ENCODE assay signal across 36 cellular contexts in the genomic region with DNA sequence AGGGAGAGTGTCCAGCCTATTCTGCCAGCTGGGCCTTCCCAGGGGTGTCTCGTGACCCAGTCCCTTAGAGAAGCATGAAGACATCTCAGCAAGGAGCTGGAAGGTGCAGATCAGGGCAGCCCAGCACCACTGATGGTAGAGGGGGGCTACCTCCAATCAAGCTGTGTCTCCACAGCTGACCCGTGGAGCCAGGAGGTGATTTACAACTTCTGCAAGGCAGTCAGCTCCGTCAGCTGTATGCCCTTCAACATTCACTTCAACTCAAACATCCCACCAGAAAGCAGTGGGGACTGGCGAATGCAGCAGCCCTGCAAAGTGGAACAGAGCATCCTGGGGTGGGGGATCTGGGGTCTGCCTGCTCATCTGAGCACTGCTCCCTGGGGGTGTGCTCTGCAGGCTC. TPM values are rescaled to one million over a fixed set of nuclear protein-coding genes. Genes with fewer than 3 reads are reported as not detected.
"Had no signal": no experiment of that assay in that cellular context is flagged by ENCODE, and none has a peak within 500 bp of the region (broad histone marks: within the 10 kb centered on the region; RNA-seq: fewer than 3 reads in every experiment).

No MANE protein-coding gene starts in this region.

- H3K27me3 Mint-ChIP-seq: activated B cell treated with CpG ODN at 0.5 μM for 24 hours; activated CD4-positive, alpha-beta memory T cell treated with anti-CD3 and anti-CD28 coated beads for 36 hours; activated CD4-positive, alpha-beta T cell treated with anti-CD3 and anti-CD28 coated beads, Interleukin-2, amount 10 ng/mL, durations not matched to agents 24 days and 14 days; activated CD8-positive, alpha-beta T cell treated with anti-CD3 and anti-CD28 coated beads for 36 hours; activated naive CD4-positive, alpha-beta T cell treated with anti-CD3 and anti-CD28 coated beads, Interleukin-2, amount 10 ng/mL, durations not matched to agents 7 days and 5 days; activated naive CD4-positive, alpha-beta T cell treated with anti-CD3 and anti-CD28 coated beads, Interleukin-2, amount 50 U/mL, for 24 hours; activated naive CD8-positive, alpha-beta T cell; activated naive CD8-positive, alpha-beta T cell treated with anti-CD3 and anti-CD28 coated beads, Interleukin-2, amount 50 U/mL, for 24 hours; activated T-cell treated with anti-CD3 and anti-CD28 coated beads, Interleukin-2, amount 50 U/mL, for 24 hours; central memory CD8-positive, alpha-beta T cell had no signal

- H3K27me3 ChIP-seq: ascending aorta, cardiac muscle cell had no signal

- H3K36me3 ChIP-seq: ascending aorta, cardiac muscle cell had no signal

- H3K9me3 ChIP-seq: ascending aorta had no signal

- H3K4me1 Mint-ChIP-seq: activated B cell treated with CpG ODN at 0.5 μM for 24 hours; activated CD4-positive, alpha-beta T cell treated with anti-CD3 and anti-CD28 coated beads, Interleukin-2, amount 10 ng/mL, durations not matched to agents 24 days and 14 days; activated naive CD4-positive, alpha-beta T cell treated with anti-CD3 and anti-CD28 coated beads, Interleukin-2, amount 10 ng/mL, durations not matched to agents 7 days and 5 days; activated naive CD4-positive, alpha-beta T cell treated with anti-CD3 and anti-CD28 coated beads, Interleukin-2, amount 50 U/mL, for 24 hours; activated naive CD8-positive, alpha-beta T cell treated with anti-CD3 and anti-CD28 coated beads, Interleukin-2, amount 10 ng/mL, durations not matched to agents 7 days and 5 days; activated naive CD8-positive, alpha-beta T cell treated with anti-CD3 and anti-CD28 coated beads, Interleukin-2, amount 50 U/mL, for 24 hours; brain; central memory CD8-positive, alpha-beta T cell had no signal

- H3K4me3 ChIP-seq: ascending aorta, cardiac muscle cell had no signal

- H3K27ac ChIP-seq: ascending aorta, cardiac muscle cell, VCaP had no signal

- DNase-seq: activated B cell treated with CpG ODN at 0.5 μM for 24 hours; activated CD4-positive, alpha-beta memory T cell treated with anti-CD3 and anti-CD28 coated beads for 36 hours; activated CD4-positive, alpha-beta T cell treated with anti-CD3 and anti-CD28 coated beads for 4 hours; activated CD4-positive, alpha-beta T cell treated with anti-CD3 and anti-CD28 coated beads, Interleukin-2, amount 10 ng/mL, durations not matched to agents 24 days and 14 days; activated CD4-positive, alpha-beta T cell treated with anti-CD3 and anti-CD28 coated beads, Interleukin-2, amount 50 U/mL, for 1 hour; activated CD4-positive, alpha-beta T cell treated with anti-CD3 and anti-CD28 coated beads, Interleukin-2, amount 50 U/mL, for 4 hours; activated CD4-positive, CD25-positive, alpha-beta regulatory T cell treated with anti-CD3 and anti-CD28 coated beads, Interleukin-2, amount 50 U/mL, for 72 hours; activated CD8-positive, alpha-beta memory T cell treated with anti-CD3 and anti-CD28 coated beads, Interleukin-2, amount 50 U/mL, for 48 hours; activated CD8-positive, alpha-beta T cell treated with anti-CD3 and anti-CD28 coated beads for 36 hours; activated effector memory CD4-positive, alpha-beta T cell treated with Interleukin-2 at 50 U/mL for 16 hours; activated gamma-delta T cell; activated naive CD4-positive, alpha-beta T cell treated with anti-CD3 and anti-CD28 coated beads, Interleukin-2, amount 10 ng/mL, durations not matched to agents 7 days and 5 days; activated naive CD4-positive, alpha-beta T cell treated with Interleukin-2 at 50 U/mL for 16 hours; activated naive CD8-positive, alpha-beta T cell treated with anti-CD3 and anti-CD28 coated beads, Interleukin-2, amount 10 ng/mL, durations not matched to agents 7 days and 5 days; activated naive CD8-positive, alpha-beta T cell treated with anti-CD3 and anti-CD28 coated beads, Interleukin-2, amount 50 U/mL, for 24 hours; activated T-cell treated with anti-CD3 and anti-CD28 coated beads, Interleukin-2, amount 50 U/mL, for 24 hours; activated T-cell treated with anti-CD3 and anti-CD28 coated beads, Interleukin-2, amount 50 U/mL, for 48 hours; amygdala; anterior cingulate cortex; caudate nucleus; T-helper 1 cell; T-helper 2 cell; T-helper 9 cell had no signal

- H3K27ac Mint-ChIP-seq: activated B cell treated with CpG ODN at 0.5 μM for 24 hours; activated CD4-positive, alpha-beta memory T cell treated with anti-CD3 and anti-CD28 coated beads for 36 hours; activated CD4-positive, alpha-beta T cell treated with anti-CD3 and anti-CD28 coated beads, Interleukin-2, amount 10 ng/mL, durations not matched to agents 24 days and 14 days; activated CD8-positive, alpha-beta T cell treated with anti-CD3 and anti-CD28 coated beads for 36 hours; activated naive CD4-positive, alpha-beta T cell treated with anti-CD3 and anti-CD28 coated beads, Interleukin-2, amount 10 ng/mL, durations not matched to agents 7 days and 5 days; activated naive CD4-positive, alpha-beta T cell treated with anti-CD3 and anti-CD28 coated beads, Interleukin-2, amount 50 U/mL, for 24 hours; activated naive CD8-positive, alpha-beta T cell; activated naive CD8-positive, alpha-beta T cell treated with anti-CD3 and anti-CD28 coated beads, Interleukin-2, amount 10 ng/mL, durations not matched to agents 7 days and 5 days; activated naive CD8-positive, alpha-beta T cell treated with anti-CD3 and anti-CD28 coated beads, Interleukin-2, amount 50 U/mL, for 24 hours; activated T-cell treated with anti-CD3 and anti-CD28 coated beads, Interleukin-2, amount 50 U/mL, for 24 hours; activated T-helper 2 cell treated with anti-CD3 and anti-CD28 coated beads, Interferon-gamma antibody, Interleukin-2, Interleukin-4, amounts not matched to agents 10 μg/mL and 5 μg/mL and 100 μg/mL, durations not matched to agents 14 hours and 24 hours and 36 hours; brain; T-helper 1 cell treated with Interleukin-12 subunit alpha and Interleukin-12 subunit beta and Interleukin-4 antibody, amounts not matched to agents 30 μg/mL and 1 μg/mL, for 36 hours; T-helper 2 cell treated with Interferon-gamma antibody and Interleukin-4, amounts not matched to agents 5 μg/mL and 100 μg/mL, for 36 hours had no signal

- H3K9me3 Mint-ChIP-seq: activated CD4-positive, alpha-beta T cell treated with anti-CD3 and anti-CD28 coated beads, Interleukin-2, amount 10 ng/mL, durations not matched to agents 24 days and 14 days; activated CD8-positive, alpha-beta T cell treated with anti-CD3 and anti-CD28 coated beads for 36 hours; activated naive CD4-positive, alpha-beta T cell treated with anti-CD3 and anti-CD28 coated beads, Interleukin-2, amount 10 ng/mL, durations not matched to agents 7 days and 5 days; activated naive CD4-positive, alpha-beta T cell treated with anti-CD3 and anti-CD28 coated beads, Interleukin-2, amount 50 U/mL, for 24 hours; activated naive CD8-positive, alpha-beta T cell treated with anti-CD3 and anti-CD28 coated beads, Interleukin-2, amount 10 ng/mL, durations not matched to agents 7 days and 5 days; activated naive CD8-positive, alpha-beta T cell treated with anti-CD3 and anti-CD28 coated beads, Interleukin-2, amount 50 U/mL, for 24 hours; activated T-cell treated with anti-CD3 and anti-CD28 coated beads, Interleukin-2, amount 50 U/mL, for 24 hours; activated T-helper 2 cell treated with anti-CD3 and anti-CD28 coated beads, Interferon-gamma antibody, Interleukin-2, Interleukin-4, amounts not matched to agents 10 μg/mL and 5 μg/mL and 100 μg/mL, durations not matched to agents 14 hours and 24 hours and 36 hours; brain; central memory CD8-positive, alpha-beta T cell; T-helper 1 cell treated with Interleukin-12 subunit alpha and Interleukin-12 subunit beta and Interleukin-4 antibody, amounts not matched to agents 30 μg/mL and 1 μg/mL, for 36 hours; T-helper 2 cell treated with Interferon-gamma antibody and Interleukin-4, amounts not matched to agents 5 μg/mL and 100 μg/mL, for 36 hours had no signal

- ATAC-seq: activated CD8-positive, alpha-beta T cell treated with anti-CD3 and anti-CD28 coated beads for 36 hours; activated naive CD8-positive, alpha-beta T cell treated with anti-CD3 and anti-CD28 coated beads, Interleukin-2, amount 50 U/mL, for 24 hours had no signal

- H3K36me3 Mint-ChIP-seq: activated CD4-positive, alpha-beta memory T cell treated with anti-CD3 and anti-CD28 coated beads for 36 hours; activated naive CD4-positive, alpha-beta T cell treated with anti-CD3 and anti-CD28 coated beads, Interleukin-2, amount 10 ng/mL, durations not matched to agents 7 days and 5 days; activated naive CD4-positive, alpha-beta T cell treated with anti-CD3 and anti-CD28 coated beads, Interleukin-2, amount 50 U/mL, for 24 hours; activated naive CD8-positive, alpha-beta T cell; activated naive CD8-positive, alpha-beta T cell treated with anti-CD3 and anti-CD28 coated beads, Interleukin-2, amount 10 ng/mL, durations not matched to agents 7 days and 5 days; brain had no signal

- H3K4me3 Mint-ChIP-seq: activated B cell treated with CpG ODN at 0.5 μM for 24 hours; activated CD4-positive, alpha-beta memory T cell treated with anti-CD3 and anti-CD28 coated beads for 36 hours; activated CD4-positive, alpha-beta T cell treated with anti-CD3 and anti-CD28 coated beads, Interleukin-2, amount 10 ng/mL, durations not matched to agents 24 days and 14 days; activated CD8-positive, alpha-beta T cell treated with anti-CD3 and anti-CD28 coated beads for 36 hours; activated naive CD4-positive, alpha-beta T cell treated with anti-CD3 and anti-CD28 coated beads, Interleukin-2, amount 10 ng/mL, durations not matched to agents 7 days and 5 days; activated naive CD4-positive, alpha-beta T cell treated with anti-CD3 and anti-CD28 coated beads, Interleukin-2, amount 50 U/mL, for 24 hours; activated naive CD8-positive, alpha-beta T cell; activated naive CD8-positive, alpha-beta T cell treated with anti-CD3 and anti-CD28 coated beads, Interleukin-2, amount 10 ng/mL, durations not matched to agents 7 days and 5 days; activated naive CD8-positive, alpha-beta T cell treated with anti-CD3 and anti-CD28 coated beads, Interleukin-2, amount 50 U/mL, for 24 hours; activated T-cell treated with anti-CD3 and anti-CD28 coated beads, Interleukin-2, amount 50 U/mL, for 24 hours; brain; central memory CD8-positive, alpha-beta T cell; T-helper 1 cell treated with Interleukin-12 subunit alpha and Interleukin-12 subunit beta and Interleukin-4 antibody, amounts not matched to agents 30 μg/mL and 1 μg/mL, for 36 hours; T-helper 2 cell treated with Interferon-gamma antibody and Interleukin-4, amounts not matched to agents 5 μg/mL and 100 μg/mL, for 36 hours had no signal

- H3K4me1 ChIP-seq: ascending aorta had no signal

RNA-seq across cellular contexts. Expression of a gene that starts 32.6 kb away (rescaled TPM):
- total RNA-seq: activated B cell treated with CpG ODN at 0.5 μM for 24 hours; activated CD4-positive, alpha-beta memory T cell treated with anti-CD3 and anti-CD28 coated beads for 36 hours; activated CD4-positive, alpha-beta T cell treated with anti-CD3 and anti-CD28 coated beads, Interleukin-2, amount 10 ng/mL, durations not matched to agents 24 days and 14 days; activated CD8-positive, alpha-beta memory T cell treated with anti-CD3 and anti-CD28 coated beads for 36 hours; activated CD8-positive, alpha-beta T cell treated with anti-CD3 and anti-CD28 coated beads for 36 hours; activated naive CD8-positive, alpha-beta T cell treated with anti-CD3 and anti-CD28 coated beads, Interleukin-2, amount 10 ng/mL, durations not matched to agents 7 days and 5 days; activated T-helper 2 cell treated with anti-CD3 and anti-CD28 coated beads, Interferon-gamma antibody, Interleukin-2, Interleukin-4, amounts not matched to agents 10 μg/mL and 5 μg/mL and 100 μg/mL, durations not matched to agents 14 hours and 24 hours and 36 hours; ascending aorta; bronchial epithelial cell; cardiac muscle cell had no signal
- polyA plus RNA-seq: adipose tissue, cardiac muscle cell had no signal
